Comparison of ENCODE assay signal across 20 cellular contexts in the genomic region with DNA sequence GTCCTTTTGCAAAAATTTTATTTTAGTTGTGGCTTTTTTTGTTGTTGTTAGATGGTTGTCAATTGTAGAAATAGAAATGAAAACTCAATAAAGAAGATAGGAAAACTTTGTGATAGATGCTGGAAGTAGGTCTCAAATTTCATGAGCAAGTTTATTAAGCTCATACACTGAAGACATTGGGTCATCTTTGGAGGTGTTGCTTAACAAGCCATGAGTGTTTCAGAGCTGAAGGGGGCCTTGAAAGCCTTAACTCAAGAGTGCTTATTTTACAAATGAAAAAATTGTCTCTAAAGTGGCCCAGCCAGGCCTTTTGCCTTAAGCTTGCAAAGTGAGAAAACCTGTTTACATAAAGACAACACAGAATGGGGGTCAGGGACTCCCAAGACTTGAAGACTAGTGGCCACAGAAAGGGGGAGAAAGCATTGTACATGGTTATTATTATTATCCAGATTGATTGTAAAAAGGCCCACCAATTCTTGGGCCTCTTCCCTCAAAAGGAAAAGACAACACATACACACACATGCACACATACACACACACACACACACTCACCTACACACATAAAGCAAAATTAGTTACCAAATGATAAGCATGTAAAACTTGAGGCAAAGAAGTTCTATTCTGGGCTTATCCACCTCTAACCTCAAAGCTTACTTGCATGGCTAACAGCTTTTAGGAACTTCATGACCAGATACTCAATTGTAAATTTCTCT. TPM values are rescaled to one million over a fixed set of nuclear protein-coding genes. Genes with fewer than 3 reads are reported as not detected.
DNase-seq lines count a peak whose midpoint lies in the region; ATAC-seq and TF ChIP-seq lines count a peak whose summit lies in the region.
"Had no signal": no experiment of that assay in that cellular context is flagged by ENCODE, and none has a peak within 500 bp of the region (broad histone marks: within the 10 kb centered on the region; RNA-seq: fewer than 3 reads in every experiment).

No MANE protein-coding gene starts in this region.

- no peaks in the 10 kb centered on the region for H3K9me3 Mint-ChIP-seq in activated CD4-positive, alpha-beta memory T cell treated with anti-CD3 and anti-CD28 coated beads for 36 hours
- H3K9me3 Mint-ChIP-seq: CD8-positive, alpha-beta T cell; immature natural killer cell had no signal

- H3K27ac ChIP-seq in Karpas-422 (ENCODE audit: low read length), result no peak overlapping the region
- H3K27ac ChIP-seq: breast epithelium had no signal

- peak; percentile 35 for DNase-seq in GM12864 (ENCODE audit: low read depth)
- DNase-seq in Karpas-422, result no peak
- DNase-seq in foreskin fibroblast, result peak; percentile 17 to 25
- DNase-seq in OCI-M1 (lab: John Stamatoyannopoulos, UW), result no peak
- DNase-seq in OCI-M2 (lab: John Stamatoyannopoulos, UW; ENCODE audit: unreplicated experiment), result no peak
- no peak for DNase-seq in activated CD4-positive, alpha-beta memory T cell treated with anti-CD3 and anti-CD28 coated beads for 36 hours
- DNase-seq in AG08396 (ENCODE audit: low spot score), result no peak
- DNase-seq: activated CD4-positive, alpha-beta T cell treated with anti-CD3 and anti-CD28 coated beads, Interleukin-2, amount 50 U/mL, for 4 hours; activated naive CD8-positive, alpha-beta T cell treated with anti-CD3 and anti-CD28 coated beads, Interleukin-2, amount 10 ng/mL, durations not matched to agents 7 days and 5 days; activated T-cell treated with anti-CD3 and anti-CD28 coated beads, Interleukin-2, amount 50 U/mL, for 48 hours; CD8-positive, alpha-beta T cell; head of caudate nucleus; immature natural killer cell; mesendoderm; NCI-H510A; stomach had no signal

- POLR2A ChIA-PET in activated CD4-positive, alpha-beta memory T cell treated with anti-CD3 and anti-CD28 coated beads for 36 hours (lab: Charles Lee), result interaction anchor here (1.9 kb wide), 1 partner anchor 26 kb away, joined by 11 read pairs; no protein-coding TSS in a partner anchor

- peak; percentile 45 for ATAC-seq in GM21423 (IDR thresholded peaks at IDR 0.05; ENCODE audit: unreplicated experiment)
- ATAC-seq: CD8-positive, alpha-beta T cell; esophagus mucosa; Panc1 had no signal

- no peak for TF ChIP-seq CTCF in GM12864 (IDR thresholded peaks at IDR 0.05; ENCODE audit: low read depth, low read length, missing control alignments)
- TF ChIP-seq CTCF in foreskin fibroblast (IDR thresholded peaks at IDR 0.05; ENCODE audit: low read depth, low read length), result no peak

- H3K9me3 ChIP-seq in Karpas-422 (ENCODE audit: low read length), result no peaks in the 10 kb centered on the region
- H3K9me3 ChIP-seq: breast epithelium, stomach had no signal

- peak overlapping the region; percentile 61 for H3K4me2 ChIP-seq in Karpas-422 (ENCODE audit: low read depth, low read length, poor library complexity, severe bottlenecking)

- H3K4me1 Mint-ChIP-seq in activated CD4-positive, alpha-beta memory T cell treated with anti-CD3 and anti-CD28 coated beads for 36 hours (ENCODE audit: low read depth), result peaks cover 33% of the 10 kb centered on the region

- no peaks in the 10 kb centered on the region for H3K36me3 ChIP-seq in Karpas-422 (ENCODE audit: insufficient read depth, low read length)
- H3K36me3 ChIP-seq: breast epithelium, stomach had no signal

- H3K36me3 Mint-ChIP-seq in activated CD4-positive, alpha-beta memory T cell treated with anti-CD3 and anti-CD28 coated beads for 36 hours, result no peaks in the 10 kb centered on the region
- H3K36me3 Mint-ChIP-seq: CD8-positive, alpha-beta T cell had no signal

- no peaks in the 10 kb centered on the region for H3K27me3 Mint-ChIP-seq in activated CD4-positive, alpha-beta memory T cell treated with anti-CD3 and anti-CD28 coated beads for 36 hours
- H3K27me3 Mint-ChIP-seq: activated naive CD8-positive, alpha-beta T cell treated with anti-CD3 and anti-CD28 coated beads, Interleukin-2, amount 10 ng/mL, durations not matched to agents 7 days and 5 days had no signal

- H4K20me1 ChIP-seq in Karpas-422 (ENCODE audit: insufficient read depth, low read depth, low read length), result no peaks in the 10 kb centered on the region

- no peaks in the 10 kb centered on the region for H3K27me3 ChIP-seq in Karpas-422 (ENCODE audit: low read length)
- H3K27me3 ChIP-seq: breast epithelium, stomach had no signal

- H3K4me1 ChIP-seq in Karpas-422 (ENCODE audit: low read length), result peaks cover 42% of the 10 kb centered on the region
- H3K4me1 ChIP-seq: breast epithelium had no signal

- H3K4me3 Mint-ChIP-seq in activated CD4-positive, alpha-beta memory T cell treated with anti-CD3 and anti-CD28 coated beads for 36 hours, result no peak overlapping the region
- H3K4me3 Mint-ChIP-seq: activated naive CD8-positive, alpha-beta T cell treated with anti-CD3 and anti-CD28 coated beads, Interleukin-2, amount 10 ng/mL, durations not matched to agents 7 days and 5 days; CD8-positive, alpha-beta T cell; immature natural killer cell had no signal

- H2AFZ ChIP-seq in Karpas-422 (ENCODE audit: low read length), result no peak overlapping the region

- H3K9ac ChIP-seq in Karpas-422 (ENCODE audit: low read length), result no peak overlapping the region

- CTCF ChIA-PET in activated CD4-positive, alpha-beta memory T cell treated with anti-CD3 and anti-CD28 coated beads for 36 hours (lab: Charles Lee), result interaction anchor here (0.9 to 2.5 kb wide), 3 partner anchors 9 to 117 kb away, joined by 3 to 8 read pairs (median 4); no protein-coding TSS in a partner anchor

- intact Hi-C loops in activated CD4-positive, alpha-beta memory T cell treated with anti-CD3 and anti-CD28 coated beads for 36 hours (cut with micrococcal nuclease), result no loop called here

- H3K4me3 ChIP-seq in GM12864 (ENCODE audit: low read depth, low read length) (no peak overlapping the region), Karpas-422 (ENCODE audit: low read length) (no peak overlapping the region), foreskin fibroblast (ENCODE audit: low read depth in 1 of 2, low read length in 2 of 2) (no peak overlapping the region)
- H3K4me3 ChIP-seq: breast epithelium, stomach had no signal

- H3K79me2 ChIP-seq in Karpas-422 (ENCODE audit: low read length), result no peaks in the 10 kb centered on the region

- no peak overlapping the region for H3K27ac Mint-ChIP-seq in activated CD4-positive, alpha-beta memory T cell treated with anti-CD3 and anti-CD28 coated beads for 36 hours
- H3K27ac Mint-ChIP-seq: activated naive CD8-positive, alpha-beta T cell treated with anti-CD3 and anti-CD28 coated beads, Interleukin-2, amount 10 ng/mL, durations not matched to agents 7 days and 5 days; CD8-positive, alpha-beta T cell; immature natural killer cell had no signal

- H3K9me2 ChIP-seq in Karpas-422 (replicated peaks; ENCODE audit: insufficient read depth, low read length), result no peaks in the 10 kb centered on the region

RNA-seq across cellular contexts. Expression of a gene that starts 49.7 kb away (rescaled TPM):
- total RNA-seq in Karpas-422 (2014; rRNA removed; shearing (Covaris generic); ENCODE audit: low replicate concordance), result 30.2 and 55.7 TPM in 2 replicates
- 10 to 100 TPM in 1 of 2 experiments, 1 to 10 TPM in 1; 8.6 to 11.5 TPM for total RNA-seq in activated CD4-positive, alpha-beta memory T cell treated with anti-CD3 and anti-CD28 coated beads for 36 hours

Comparison
In these comparisons a context has a peak if more than half of its experiments do, and no peak if none do; other contexts are left out.
1. DNase-seq: peak in GM12864 (single experiment) and foreskin fibroblast (2 of 2); none in Karpas-422 (single experiment), OCI-M1 (single experiment), OCI-M2 (single experiment), activated CD4-positive, alpha-beta memory T cell treated with anti-CD3 and anti-CD28 coated beads for 36 hours (single experiment) and AG08396 (single experiment).